ENCODE assay signal across 1 cellular context in genomic region chr3:149129326-149130123, GRCh38.
A peak's percentile ranks its signal among the peaks of the same experiment; 100 is the strongest.
TF ChIP-seq lines count a peak whose summit lies in the region.

TSS of gene HPS3 (plus strand) at chr3:149129638. CDS start at chr3:149129724, 86 bp downstream.

TF ChIP-seq in HEK293, 187 proteins besides CTCF, POLR2A, EP300 and RAD21 (continued from another document and continues in another):
- TF ChIP-seq ZNF518A (tag by site-specific recombination; conservative IDR thresholded peaks at IDR 0.05; ENCODE audit: low read depth) (peak; percentile 18; the same call in 1 of the 2 replicates), ELK4 (IDR thresholded peaks at IDR 0.05; ENCODE audit: borderline replicate concordance, low read depth, low read length) (no peak), ZNF132 (tag by site-specific recombination; IDR thresholded peaks at IDR 0.05; ENCODE audit: borderline replicate concordance) (no peak), SP2 (tag by site-specific recombination; IDR thresholded peaks at IDR 0.05) (peak; percentile 41), ZNF114 (tag by site-specific recombination; IDR thresholded peaks at IDR 0.05) (no peak), ZNF776 (tag by site-specific recombination; IDR thresholded peaks at IDR 0.05; ENCODE audit: borderline replicate concordance) (no peak), ZNF148 (tag by site-specific recombination; IDR thresholded peaks at IDR 0.05; ENCODE audit: borderline replicate concordance) (no peak), ZNF555 (tag by site-specific recombination; conservative IDR thresholded peaks at IDR 0.05) (no peak), ZBTB6 (tag by site-specific recombination; IDR thresholded peaks at IDR 0.05) (no peak), ZNF248 (tag by site-specific recombination; IDR thresholded peaks at IDR 0.05) (no peak), KLF16 (tag by site-specific recombination; IDR thresholded peaks at IDR 0.05) (peak; percentile 85; the same call in 1 of the 2 replicates), HOXC10 (CRISPR knock-in tag; IDR thresholded peaks at IDR 0.05) (no peak), ZEB2 (tag by site-specific recombination; IDR thresholded peaks at IDR 0.05) (peak; percentile 77; the same call in 1 of the 2 replicates), TSHZ1 (tag by site-specific recombination; IDR thresholded peaks at IDR 0.05; ENCODE audit: borderline replicate concordance) (no peak), ZNF404 (tag by site-specific recombination; IDR thresholded peaks at IDR 0.05) (no peak), INSM2 (tag by site-specific recombination; IDR thresholded peaks at IDR 0.05) (peak; percentile 29; the same call in 1 of the 2 replicates), ZNF341 (tag by site-specific recombination; IDR thresholded peaks at IDR 0.05; ENCODE audit: low read depth) (peak; percentile 79), ZNF677 (tag by site-specific recombination; IDR thresholded peaks at IDR 0.05) (no peak), FEZF1 (tag by site-specific recombination; IDR thresholded peaks at IDR 0.05) (no peak), ZNF626 (tag by site-specific recombination; IDR thresholded peaks at IDR 0.05) (no peak), ZSCAN18 (tag by site-specific recombination; IDR thresholded peaks at IDR 0.05) (no peak), ZNF223 (tag by site-specific recombination; IDR thresholded peaks at IDR 0.05) (no peak), TCF7L2 (IDR thresholded peaks at IDR 0.05; ENCODE audit: borderline replicate concordance, low read depth, low read length) (no peak), EGR2 (tag by site-specific recombination; IDR thresholded peaks at IDR 0.05; ENCODE audit: low read depth) (no peak), ZBTB7A (tag by site-specific recombination; IDR thresholded peaks at IDR 0.05; ENCODE audit: low read depth) (no peak), KLF8 (tag by site-specific recombination; IDR thresholded peaks at IDR 0.05) (peak; percentile 72; the same call in 1 of the 2 replicates), ZBTB26 (tag by site-specific recombination; optimal IDR thresholded peaks at IDR 0.05) (peak; percentile 92), ZBTB48 (tag by site-specific recombination; IDR thresholded peaks at IDR 0.05) (no peak), ZNF692 (tag by site-specific recombination; IDR thresholded peaks at IDR 0.05) (peak; percentile 77), SP7 (tag by site-specific recombination; IDR thresholded peaks at IDR 0.05) (peak; percentile 71; the same call in 1 of the 2 replicates), IKZF3 (tag by site-specific recombination; IDR thresholded peaks at IDR 0.05) (no peak), ZNF701 (tag by site-specific recombination; IDR thresholded peaks at IDR 0.05) (no peak), GLI2 (tag by site-specific recombination; IDR thresholded peaks at IDR 0.05; ENCODE audit: borderline replicate concordance, low read depth) (no peak), ZNF423 (tag by site-specific recombination; IDR thresholded peaks at IDR 0.05) (no peak), HOXD13 (CRISPR knock-in tag; IDR thresholded peaks at IDR 0.05; ENCODE audit: borderline replicate concordance) (no peak)
